8 cellular contexts compared by ENCODE assay signal in the genomic region with DNA sequence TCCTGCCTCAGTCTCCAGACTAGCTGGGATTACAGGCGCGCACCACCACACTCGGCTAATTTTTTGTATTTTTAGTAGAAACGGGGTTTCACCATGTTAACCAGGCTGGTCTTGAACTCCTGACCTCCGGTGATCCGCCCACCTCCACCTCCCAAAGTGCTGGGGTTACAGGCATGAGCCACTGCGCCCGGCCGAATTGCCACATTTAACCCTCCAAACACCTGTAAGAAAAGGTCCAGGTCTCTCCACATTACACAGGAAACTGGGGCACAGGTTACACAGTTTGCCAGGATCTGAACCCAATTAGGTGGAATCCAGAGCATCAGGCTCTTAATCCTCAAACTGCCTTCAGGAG. TPM values are rescaled to one million over a fixed set of nuclear protein-coding genes. Genes with fewer than 3 reads are reported as not detected.
DNase-seq lines count a peak whose midpoint lies in the region; ATAC-seq and TF ChIP-seq lines count a peak whose summit lies in the region.
"Not testable (repeated sequence)": the region's sequence is repeated elsewhere in the genome, so short reads cannot be mapped to it uniquely, and the experiment has no call there.

No MANE protein-coding gene starts in this region.

- not testable (repeated sequence) for H3K27me3 Mint-ChIP-seq in progenitor cell of endocrine pancreas

- H3K4me3 Mint-ChIP-seq in progenitor cell of endocrine pancreas (ENCODE audit: low read depth) = not testable (repeated sequence)

- not testable (repeated sequence) for H4K20me1 ChIP-seq in BLaER1; Loucy (ENCODE audit: insufficient read depth, low read length, poor library complexity, severe bottlenecking)

- H3K9me3 Mint-ChIP-seq in activated naive CD4-positive, alpha-beta T cell treated with anti-CD3 and anti-CD28 coated beads, Interleukin-2, amount 50 U/mL, for 72 hours; progenitor cell of endocrine pancreas (ENCODE audit: low read depth): not testable (repeated sequence)

- H2AFZ ChIP-seq in Loucy (ENCODE audit: low read length) = not testable (repeated sequence)

- H3K36me3 Mint-ChIP-seq in activated naive CD4-positive, alpha-beta T cell treated with anti-CD3 and anti-CD28 coated beads, Interleukin-2, amount 50 U/mL, for 72 hours = peaks cover 12 to 19% of the 10 kb centered on the region in 2 donors
- not testable (repeated sequence) for H3K36me3 Mint-ChIP-seq in progenitor cell of endocrine pancreas (ENCODE audit: insufficient read depth)

- not testable (repeated sequence) for H3K9ac ChIP-seq in BLaER1
- H3K9ac ChIP-seq in Loucy (ENCODE audit: low read depth, low read length, poor library complexity, severe bottlenecking) (peak overlapping the region; percentile 67), mucosa of rectum (ENCODE audit: low read depth in 1 of 2, low read length in 2 of 2) (peak overlapping the region; percentile 39 to 54)

- ATAC-seq in activated naive CD4-positive, alpha-beta T cell treated with anti-CD3 and anti-CD28 coated beads, Interleukin-2, amount 50 U/mL, for 72 hours; heart right ventricle: not testable (repeated sequence)

- peak overlapping the region; percentile 87 to 92 for H3K27ac Mint-ChIP-seq in activated naive CD4-positive, alpha-beta T cell treated with anti-CD3 and anti-CD28 coated beads, Interleukin-2, amount 50 U/mL, for 72 hours
- H3K27ac Mint-ChIP-seq in progenitor cell of endocrine pancreas = peak overlapping the region; percentile 91

- not testable (repeated sequence) for TF ChIP-seq POLR2A in testis (IDR thresholded peaks at IDR 0.05)

- H3K4me1 ChIP-seq in BLaER1 (peaks cover 88% of the 10 kb centered on the region), Loucy (ENCODE audit: insufficient read depth, low read length, poor library complexity, severe bottlenecking) (peaks cover 71% of the 10 kb centered on the region), heart right ventricle (peaks cover 24 to 81% (median 57%) of the 10 kb centered on the region in 9 donors), mucosa of rectum (ENCODE audit: control insufficient read depth in 2 of 2, insufficient read depth in 2 of 2, low read length in 2 of 2) (peaks cover 41 to 55% of the 10 kb centered on the region in 2 donors), testis (peaks cover 32% of the 10 kb centered on the region)

- not testable (repeated sequence) for H3K27me3 ChIP-seq in BLaER1; Loucy (ENCODE audit: insufficient read depth, low read length, poor library complexity, severe bottlenecking); heart right ventricle; mucosa of rectum (ENCODE audit: control insufficient read depth in 2 of 2, insufficient read depth in 2 of 2, low read length in 2 of 2); testis

- not testable (repeated sequence) for H3K9me2 ChIP-seq in Loucy (replicated peaks; ENCODE audit: low read depth, low read length)

- DNase-seq in activated naive CD4-positive, alpha-beta T cell treated with anti-CD3 and anti-CD28 coated beads, Interleukin-2, amount 50 U/mL, for 72 hours (ENCODE audit: low spot score in 2 of 2); heart right ventricle; progenitor cell of endocrine pancreas (ENCODE audit: low spot score, unreplicated experiment); testis: not testable (repeated sequence)

- peak overlapping the region; percentile 89 for H3K4me2 ChIP-seq in BLaER1
- H3K4me2 ChIP-seq in Loucy (ENCODE audit: low read depth, low read length, poor library complexity, severe bottlenecking) = peak overlapping the region; percentile 76

- intact Hi-C loops in heart right ventricle (cut with DNase I); testis (cut with DNase I; ENCODE audit: low total_unique reads): not testable (repeated sequence)

- H3K4me1 Mint-ChIP-seq in progenitor cell of endocrine pancreas (ENCODE audit: low read depth) = peaks cover 35% of the 10 kb centered on the region

- peaks cover 46% of the 10 kb centered on the region for H3K79me2 ChIP-seq in Loucy (ENCODE audit: insufficient read depth, low read length)

- peak overlapping the region; percentile 81 for H3K27ac ChIP-seq in BLaER1
- H3K27ac ChIP-seq in cingulate gyrus (ENCODE audit: low read depth, low read length) = peak overlapping the region; percentile 77
- peak overlapping the region; percentile 67 to 89 (median 78) for H3K27ac ChIP-seq in heart right ventricle
- H3K27ac ChIP-seq in mucosa of rectum (ENCODE audit: low read depth in 2 of 2, low read length in 2 of 2) = peak overlapping the region; percentile 62 to 86
- H3K27ac ChIP-seq in testis = peak overlapping the region; percentile 95 to 98

- not testable (repeated sequence) for H3F3A ChIP-seq in Loucy (ENCODE audit: low read depth)

- H3K4me3 ChIP-seq in BLaER1; Loucy (ENCODE audit: low read length, poor library complexity, severe bottlenecking); heart right ventricle; mucosa of rectum (ENCODE audit: low read length in 2 of 2); testis: not testable (repeated sequence)

- not testable (repeated sequence) for H3K9me3 ChIP-seq in BLaER1; Loucy (ENCODE audit: insufficient read depth, low read depth, low read length); heart right ventricle; mucosa of rectum (ENCODE audit: control insufficient read depth in 2 of 2, low read length in 2 of 2); testis

- not testable (repeated sequence) for H3K36me3 ChIP-seq in BLaER1; Loucy (ENCODE audit: insufficient read depth, low read length); heart right ventricle; mucosa of rectum (ENCODE audit: control insufficient read depth in 2 of 2, insufficient read depth in 2 of 2, low read length in 2 of 2); testis (ENCODE audit: low read depth, missing control alignments)

- WGBS in heart right ventricle, 2 donors = 87 to 94% methylated on average over 9 of the region's 9 CpGs
- 79 to 84% methylated on average over 8 to 9 of the region's 9 CpGs for WGBS in testis, 2 donors

- not testable (repeated sequence) for TF ChIP-seq CTCF in Loucy (conservative IDR thresholded peaks at IDR 0.05; ENCODE audit: low read length); heart right ventricle (IDR thresholded peaks at IDR 0.05); progenitor cell of endocrine pancreas (IDR thresholded peaks at IDR 0.05; ENCODE audit: unreplicated experiment); testis (IDR thresholded peaks at IDR 0.05)

RNA-seq across cellular contexts. Expression of a gene that starts 4.1 kb away (rescaled TPM):
- total RNA-seq in activated naive CD4-positive, alpha-beta T cell treated with anti-CD3 and anti-CD28 coated beads, Interleukin-2, amount 50 U/mL, for 72 hours = 10 to 100 TPM; 74.3 to 75.7 TPM
- total RNA-seq in heart right ventricle (10 to 100 TPM in 8 of 10 donors, 1 to 10 TPM in 2; 8.8 to 17.1 (median 13.5) TPM), progenitor cell of endocrine pancreas (76.0 and 76.4 TPM in 2 replicates), testis (100 to 1,000 TPM in 1 of 2 donors, 10 to 100 TPM in 1; 89.4 to 122 TPM)
- polyA plus RNA-seq in heart right ventricle (10 to 100 TPM in 1 of 2 donors, 1 to 10 TPM in 1; 6.0 to 35.1 TPM), testis (ENCODE audit: insufficient read depth, low read depth, low replicate concordance) (135 TPM)

RNA-seq across cellular contexts. Expression of a gene that starts 24.2 kb away (rescaled TPM):
- total RNA-seq in activated naive CD4-positive, alpha-beta T cell treated with anti-CD3 and anti-CD28 coated beads, Interleukin-2, amount 50 U/mL, for 72 hours = 10 to 100 TPM; 12.4 to 21.2 TPM
- total RNA-seq in heart right ventricle (10 to 100 TPM in 4 of 10 donors, 1 to 10 TPM in 6; 2.9 to 21.2 (median 5.3) TPM), progenitor cell of endocrine pancreas (8.4 and 10.2 TPM in 2 replicates), testis (1 to 10 TPM; 3.7 to 5.8 TPM)
- polyA plus RNA-seq in heart right ventricle (10 to 100 TPM in 1 of 2 donors, 1 to 10 TPM in 1; 6.5 to 21.4 TPM), testis (ENCODE audit: insufficient read depth, low read depth, low replicate concordance) (3.2 TPM)
